In genomic region chr6:14822689-14823088, GRCh38 we compare ENCODE assay signal across 21 cellular contexts.
DNase-seq lines count a peak whose midpoint lies in the region; ATAC-seq and TF ChIP-seq lines count a peak whose summit lies in the region.
"Had no signal": no experiment of that assay in that cellular context is flagged by ENCODE, and none has a peak within 500 bp of the region (broad histone marks: within the 10 kb centered on the region; RNA-seq: fewer than 3 reads in every experiment).

No MANE protein-coding gene starts in this region.

- no peaks in the 10 kb centered on the region for H3K36me3 Mint-ChIP-seq in stimulated activated memory B cell treated with anti-CD40 and anti-IgM and Interleukin-4, amounts not matched to agents 10 μg/mL and 1 μg/mL and 100 μg/mL, for 72 hours
- H3K36me3 Mint-ChIP-seq: CD4-positive, alpha-beta memory T cell had no signal

- no peak for ATAC-seq in stimulated activated memory B cell treated with anti-CD40 and anti-IgM and Interleukin-4, amounts not matched to agents 10 μg/mL and 1 μg/mL and 100 μg/mL, for 72 hours
- ATAC-seq in HG02870 (IDR thresholded peaks at IDR 0.05; ENCODE audit: unreplicated experiment), result no peak
- ATAC-seq: GM12878, SK-N-SH treated with all-trans-retinoic acid at 6 μM for 48 hours had no signal

- no peak overlapping the region for H3K4me3 ChIP-seq in choroid plexus epithelial cell (ENCODE audit: low read depth, low read length)
- H3K4me3 ChIP-seq: BLaER1 treated with 17β-estradiol and CSF1 and Interleukin-3, amounts not matched to agents 10 nM and 100 nM; GM12878 had no signal

- no peaks in the 10 kb centered on the region for H3K9me3 Mint-ChIP-seq in stimulated activated memory B cell treated with anti-CD40 and anti-IgM and Interleukin-4, amounts not matched to agents 10 μg/mL and 1 μg/mL and 100 μg/mL, for 72 hours
- H3K9me3 Mint-ChIP-seq: CD4-positive, alpha-beta memory T cell had no signal

- TF ChIP-seq CTCF in choroid plexus epithelial cell (conservative IDR thresholded peaks at IDR 0.05; ENCODE audit: low read depth, low read length) (no peak), GM10266 (IDR thresholded peaks at IDR 0.05; ENCODE audit: control insufficient read depth, insufficient read depth, low read depth, missing control alignments) (no peak)

- H3K27ac Mint-ChIP-seq in stimulated activated memory B cell treated with anti-CD40 and anti-IgM and Interleukin-4, amounts not matched to agents 10 μg/mL and 1 μg/mL and 100 μg/mL, for 72 hours, result no peak overlapping the region
- H3K27ac Mint-ChIP-seq: CD4-positive, alpha-beta memory T cell had no signal

- peak; percentile 70 for DNase-seq in EL
- DNase-seq in NCI-H1105 treated with DMSO at 0.1 percent for 48 hours (lab: John Stamatoyannopoulos, UW), result peak; percentile 25
- peak; percentile 57 for DNase-seq in choroid plexus epithelial cell (ENCODE audit: low read depth)
- peak; percentile 36 for DNase-seq in iris pigment epithelial cell (ENCODE audit: low read depth)
- DNase-seq in GM10266 (ENCODE audit: extremely low spot score), result no peak
- no peak for DNase-seq in NCI-H82 (lab: John Stamatoyannopoulos, UW)
- DNase-seq: CD4-positive, alpha-beta memory T cell; DMS153; H7; KG1; NCI-H1092 treated with DMSO at 0.1 percent for 48 hours; NCI-H2081; NCI-H2171 treated with DMSO at 0.1 percent for 48 hours; NCI-H446 treated with DMSO at 0.1 percent for 48 hours; NCI-H526 treated with DMSO at 0.1 percent for 48 hours; SHP77 treated with DMSO at 0.1 percent for 48 hours had no signal

- no peak overlapping the region for H3K4me3 Mint-ChIP-seq in stimulated activated memory B cell treated with anti-CD40 and anti-IgM and Interleukin-4, amounts not matched to agents 10 μg/mL and 1 μg/mL and 100 μg/mL, for 72 hours
- H3K4me3 Mint-ChIP-seq: CD4-positive, alpha-beta memory T cell had no signal

- H3K4me1 Mint-ChIP-seq in stimulated activated memory B cell treated with anti-CD40 and anti-IgM and Interleukin-4, amounts not matched to agents 10 μg/mL and 1 μg/mL and 100 μg/mL, for 72 hours, result peaks cover 20% of the 10 kb centered on the region
- H3K4me1 Mint-ChIP-seq: CD4-positive, alpha-beta memory T cell had no signal

- H3K27me3 Mint-ChIP-seq in stimulated activated memory B cell treated with anti-CD40 and anti-IgM and Interleukin-4, amounts not matched to agents 10 μg/mL and 1 μg/mL and 100 μg/mL, for 72 hours, result no peaks in the 10 kb centered on the region

Comparison
In these comparisons a context has a peak if more than half of its experiments do, and no peak if none do; other contexts are left out.
1. DNase-seq: peak in EL (single experiment), NCI-H1105 treated with DMSO at 0.1 percent for 48 hours (single experiment), choroid plexus epithelial cell (single experiment) and iris pigment epithelial cell (single experiment); none in GM10266 (single experiment) and NCI-H82 (single experiment).